Comparison of ENCODE assay signal across 9 cellular contexts in the genomic region with DNA sequence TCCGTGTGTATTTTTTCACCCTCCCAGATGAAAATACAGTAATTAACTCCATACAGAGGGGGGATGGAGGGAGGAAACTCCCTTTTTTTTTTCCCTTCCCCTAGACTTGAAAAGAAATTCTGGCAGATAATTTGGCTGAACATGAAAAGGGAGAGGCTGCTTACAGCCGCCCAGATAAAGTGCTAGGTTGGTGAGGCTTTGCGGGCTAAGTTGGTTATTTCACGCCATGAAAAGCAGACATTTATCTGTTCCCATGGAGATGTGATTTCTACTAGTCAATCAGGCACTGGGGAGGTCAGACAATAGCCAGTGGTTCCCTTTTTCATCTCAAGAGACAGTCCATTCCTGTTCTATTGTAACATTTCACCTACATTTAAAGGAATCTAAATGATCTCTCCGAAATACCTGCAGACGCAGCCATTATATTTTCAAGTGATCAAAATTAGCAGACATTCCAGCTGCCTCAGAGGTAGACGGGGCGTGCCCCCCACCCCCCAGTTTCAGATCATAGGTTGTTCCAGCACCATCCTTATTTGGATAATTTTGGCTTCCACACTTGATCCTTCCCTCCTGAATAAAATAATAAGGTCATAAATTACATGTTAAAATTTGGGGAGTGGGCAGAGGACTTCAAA.
DNase-seq lines count a peak whose midpoint lies in the region; ATAC-seq, FAIRE-seq and TF ChIP-seq lines count a peak whose summit lies in the region.
"Had no signal": no experiment of that assay in that cellular context is flagged by ENCODE, and none has a peak within 500 bp of the region (broad histone marks: within the 10 kb centered on the region; RNA-seq: fewer than 3 reads in every experiment).

No MANE protein-coding gene starts in this region.

- H3K27me3 ChIP-seq in NT2/D1 (ENCODE audit: insufficient read depth, insufficient read length), result no peaks in the 10 kb centered on the region

- no peaks in the 10 kb centered on the region for H3K4me1 ChIP-seq in NT2/D1 (ENCODE audit: insufficient read depth, insufficient read length)

- DNase-seq in GM12891 (ENCODE audit: insufficient read length, low spot score), result no peak
- DNase-seq in NT2/D1 (ENCODE audit: low read depth, low spot score), result no peak
- DNase-seq in epithelial cell of esophagus (ENCODE audit: low read depth), result peak; percentile 12
- DNase-seq in retina, result peak; percentile 38
- DNase-seq in NCI-H510A treated with DMSO at 0.1 percent for 48 hours (lab: John Stamatoyannopoulos, UW), result no peak
- no peak for DNase-seq in NCI-H2196 (lab: John Stamatoyannopoulos, UW; ENCODE audit: unreplicated experiment)

- no peaks in the 10 kb centered on the region for H3K36me3 ChIP-seq in NT2/D1 (ENCODE audit: insufficient read depth, insufficient read length, low read length)

- H3K9ac ChIP-seq in NT2/D1 (ENCODE audit: insufficient read length, low read depth), result peak overlapping the region; percentile 74

- H3K4me3 ChIP-seq in NT2/D1 (ENCODE audit: insufficient read length, low read depth), result no peak overlapping the region
- no peak overlapping the region for H3K4me3 ChIP-seq in epithelial cell of esophagus (ENCODE audit: low read length)
- H3K4me3 ChIP-seq: lung had no signal

- H3K9me3 ChIP-seq in NT2/D1 (ENCODE audit: insufficient read depth, low read length), result no peaks in the 10 kb centered on the region

- FAIRE-seq in GM12891 (lab: Jason Lieb, UNC), result peak; percentile 73

- TF ChIP-seq CTCF in epithelial cell of esophagus (IDR thresholded peaks at IDR 0.05; ENCODE audit: insufficient read depth, low read depth, low read length, missing control alignments), result no peak

- no peak for TF ChIP-seq POLR2A in GM12891 (IDR thresholded peaks at IDR 0.05; ENCODE audit: low read depth, low read length)

- no peak for ATAC-seq in GM19324 (IDR thresholded peaks at IDR 0.05; ENCODE audit: low FRiP score, unreplicated experiment)
- no peak for ATAC-seq in HG03571 (IDR thresholded peaks at IDR 0.05; ENCODE audit: unreplicated experiment)

TF ChIP-seq in GM12891, 5 proteins besides CTCF, POLR2A, EP300 and RAD21:
- no peak for TF ChIP-seq POU2F2 (IDR thresholded peaks at IDR 0.05; ENCODE audit: low read depth, low read length)
- TF ChIP-seq SPI1 (IDR thresholded peaks at IDR 0.05; ENCODE audit: low read depth, low read length), result no peak
- no peak for TF ChIP-seq POLR2AphosphoS5 (IDR thresholded peaks at IDR 0.05; ENCODE audit: low read depth, low read length)
- no peak for TF ChIP-seq TAF1 (IDR thresholded peaks at IDR 0.05; ENCODE audit: low read depth, low read length)

Comparison
In these comparisons a context has a peak if more than half of its experiments do, and no peak if none do; other contexts are left out.
1. DNase-seq: peak in epithelial cell of esophagus (single experiment) and retina (single experiment); none in GM12891 (single experiment), NT2/D1 (single experiment), NCI-H510A treated with DMSO at 0.1 percent for 48 hours (single experiment) and NCI-H2196 (single experiment).